26 cellular contexts compared by ENCODE assay signal in genomic region chr5:170147051-170147785, GRCh38. TPM values are rescaled to one million over a fixed set of nuclear protein-coding genes. Genes with fewer than 3 reads are reported as not detected.
"Had no signal": no experiment of that assay in that cellular context is flagged by ENCODE, and none has a peak within 500 bp of the region (broad histone marks: within the 10 kb centered on the region; RNA-seq: fewer than 3 reads in every experiment).

No MANE protein-coding gene starts in this region.

- H3K27ac Mint-ChIP-seq: immature natural killer cell had no signal

- H3K9me3 Mint-ChIP-seq: immature natural killer cell had no signal

- H3K36me3 Mint-ChIP-seq: immature natural killer cell, naive B cell had no signal

- H3K27ac ChIP-seq: coronary artery, epithelial cell of prostate, esophagus squamous epithelium, ovary, suprapubic skin, thyroid gland, upper lobe of left lung, uterus had no signal

- DNase-seq: effector CD8-positive, alpha-beta T cell; esophagus squamous epithelium; foreskin fibroblast; immature natural killer cell; kidney; left colon; mesendoderm; naive B cell; ovary; right cardiac atrium; small intestine; stimulated activated CD4-positive, alpha-beta T cell treated with anti-CD3 and anti-CD28 coated beads, Interleukin-12 subunit alpha, Interleukin-12 subunit beta, amount 100 ng/mL, for 4 hours; stimulated activated naive CD4-positive, alpha-beta T cell; thyroid gland; upper lobe of left lung; uterus had no signal

- H3K27me3 ChIP-seq: esophagus squamous epithelium, ovary, suprapubic skin, thyroid gland, upper lobe of left lung, uterus had no signal

- H3K4me1 ChIP-seq: uterus had no signal

- H3K9me3 ChIP-seq: esophagus squamous epithelium, ovary, suprapubic skin, thyroid gland, upper lobe of left lung, uterus had no signal

- H3K4me3 Mint-ChIP-seq: immature natural killer cell, naive B cell had no signal

- H3K4me3 ChIP-seq: coronary artery, esophagus squamous epithelium, ovary, suprapubic skin, thyroid gland, upper lobe of left lung, uterus had no signal

- H3K4me1 Mint-ChIP-seq: immature natural killer cell, naive B cell had no signal

- H3K36me3 ChIP-seq: esophagus squamous epithelium, ovary, suprapubic skin, thyroid gland, upper lobe of left lung, uterus had no signal

- ATAC-seq: left colon, right cardiac atrium had no signal

- FAIRE-seq: endometrium, kidney, small intestine had no signal

RNA-seq across cellular contexts. Expression of gene FOXI1, which starts 41.5 kb away (rescaled TPM):
- total RNA-seq: cerebellum, dermis microvascular lymphatic vessel endothelial cell, esophagus squamous epithelium, liver, lung microvascular endothelial cell, ovary, posterior vena cava, right cardiac atrium, thyroid gland, uterus had no signal
- polyA plus RNA-seq: immature natural killer cell, liver, neural cell, ovary, right cardiac atrium had no signal
